ENCODE assay signal across 8 cellular contexts in the genomic region with DNA sequence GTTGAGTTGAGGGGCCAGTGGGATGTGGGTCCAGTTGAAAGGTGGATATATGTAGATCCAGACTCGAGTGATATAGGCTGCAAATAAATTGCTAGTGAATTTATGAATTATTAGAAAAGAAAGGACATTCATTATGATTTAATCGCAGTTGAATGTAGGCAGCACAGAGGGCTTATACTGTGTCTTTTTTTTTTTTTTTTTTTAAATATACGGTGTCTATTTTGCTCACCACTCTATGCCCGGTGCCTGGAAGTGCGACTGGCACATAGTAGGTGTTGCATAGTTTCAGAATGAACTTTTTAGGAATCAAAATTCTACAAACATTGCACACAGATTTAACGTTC. TPM values are rescaled to one million over a fixed set of nuclear protein-coding genes. Genes with fewer than 3 reads are reported as not detected.
A peak's percentile ranks its signal among the peaks of the same experiment; 100 is the strongest.
DNase-seq lines count a peak whose midpoint lies in the region; ATAC-seq and TF ChIP-seq lines count a peak whose summit lies in the region.

No MANE protein-coding gene starts in this region.

- H3K36me3 Mint-ChIP-seq in T-helper 2 cell treated with Interferon-gamma antibody and Interleukin-4, amounts not matched to agents 5 μg/mL and 100 μg/mL, for 36 hours (ENCODE audit: low read depth), result no peaks in the 10 kb centered on the region

- peak overlapping the region; percentile 93 for H3K9ac ChIP-seq in skeletal muscle satellite cell (ENCODE audit: low read depth, low read length)

- no peak for TF ChIP-seq EP300 in gastroesophageal sphincter (IDR thresholded peaks at IDR 0.05)

- no peaks in the 10 kb centered on the region for H3K27me3 Mint-ChIP-seq in T-helper 2 cell treated with Interferon-gamma antibody and Interleukin-4, amounts not matched to agents 5 μg/mL and 100 μg/mL, for 36 hours (ENCODE audit: low read depth)

- H3K4me2 ChIP-seq in skeletal muscle satellite cell (ENCODE audit: low read length), result peak overlapping the region; percentile 87

- DNase-seq in T-helper 2 cell treated with Interferon-gamma antibody and Interleukin-4, amounts not matched to agents 5 μg/mL and 100 μg/mL, for 36 hours (ENCODE audit: low spot score), result no peak
- DNase-seq in T-helper 2 cell (no peak), SJSA1 (ENCODE audit: low read depth in 1 of 2, low spot score in 2 of 2) (no peak), pons (ENCODE audit: low spot score) (no peak), NCI-H2029 (lab: John Stamatoyannopoulos, UW) (no peak)
- no peak for DNase-seq in stimulated activated CD4-positive, alpha-beta T cell treated with anti-CD3 and anti-CD28 coated beads, Interleukin-4, amount 100 ng/mL, for 1 hour

- ATAC-seq in gastroesophageal sphincter, result peak; percentile 2

- H3K27me3 ChIP-seq in SJSA1 (replicated peaks) (no peaks in the 10 kb centered on the region), gastroesophageal sphincter (no peaks in the 10 kb centered on the region), skeletal muscle satellite cell (ENCODE audit: control insufficient read depth, insufficient read depth, low read length) (no peaks in the 10 kb centered on the region)

- peaks cover 3% of the 10 kb centered on the region; the same call in 1 of the 2 replicates for H3K4me1 ChIP-seq in SJSA1 (replicated peaks)
- H3K4me1 ChIP-seq in gastroesophageal sphincter, result peaks cover 0 to 17% (median 0%) of the 10 kb centered on the region in 3 donors
- H3K4me1 ChIP-seq in skeletal muscle satellite cell (ENCODE audit: control insufficient read depth, insufficient read depth, low read length), result peaks cover 3% of the 10 kb centered on the region

- H3K4me3 ChIP-seq in SJSA1 (peak overlapping the region; percentile 50), gastroesophageal sphincter (peak overlapping the region; percentile 62 to 72), skeletal muscle satellite cell (ENCODE audit: low read length) (peak overlapping the region; percentile 95)

- H3K27ac Mint-ChIP-seq in T-helper 2 cell treated with Interferon-gamma antibody and Interleukin-4, amounts not matched to agents 5 μg/mL and 100 μg/mL, for 36 hours, result peak overlapping the region; percentile 99

- 2 to 6% methylated on average over 6 of the region's 6 CpGs for WGBS in gastroesophageal sphincter (ENCODE audit: low coverage in 1 of 2), 2 donors

- H3K9me3 Mint-ChIP-seq in T-helper 2 cell treated with Interferon-gamma antibody and Interleukin-4, amounts not matched to agents 5 μg/mL and 100 μg/mL, for 36 hours, result no peaks in the 10 kb centered on the region

- H3K36me3 ChIP-seq in SJSA1 (no peaks in the 10 kb centered on the region), gastroesophageal sphincter (peaks cover 0 to 17% of the 10 kb centered on the region in 2 donors), skeletal muscle satellite cell (ENCODE audit: insufficient read depth, low read length) (no peaks in the 10 kb centered on the region)

- H3K4me1 Mint-ChIP-seq in T-helper 2 cell treated with Interferon-gamma antibody and Interleukin-4, amounts not matched to agents 5 μg/mL and 100 μg/mL, for 36 hours (ENCODE audit: low read depth), result peaks cover 15% of the 10 kb centered on the region

- no peak for TF ChIP-seq POLR2A in gastroesophageal sphincter (IDR thresholded peaks at IDR 0.05)

- no peak for TF ChIP-seq CTCF in gastroesophageal sphincter (IDR thresholded peaks at IDR 0.05)

- H3K4me3 Mint-ChIP-seq in T-helper 2 cell treated with Interferon-gamma antibody and Interleukin-4, amounts not matched to agents 5 μg/mL and 100 μg/mL, for 36 hours, result peak overlapping the region; percentile 97

- H3K9me3 ChIP-seq in SJSA1 (replicated peaks) (no peaks in the 10 kb centered on the region), gastroesophageal sphincter (no peaks in the 10 kb centered on the region), skeletal muscle satellite cell (replicated peaks; ENCODE audit: low read length) (no peaks in the 10 kb centered on the region)

- peak overlapping the region; percentile 77 for H3K27ac ChIP-seq in SJSA1
- peak overlapping the region; percentile 84 to 95 (median 94) for H3K27ac ChIP-seq in gastroesophageal sphincter

RNA-seq across cellular contexts. Expression of gene ETFBKMT, which starts 0.8 kb away (rescaled TPM):
- total RNA-seq in SJSA1 (2014; rRNA removed; shearing (Covaris generic)), result 0.53 and 1.5 TPM in 2 replicates
- total RNA-seq in gastroesophageal sphincter, result 1 to 10 TPM; 2.4 to 6.1 (median 3.2) TPM
- total RNA-seq in skeletal muscle satellite cell (2012; rRNA removed), result 3.0 and 3.3 TPM in 2 replicates
